ENCODE assay signal across 7 cellular contexts in the genomic region with DNA sequence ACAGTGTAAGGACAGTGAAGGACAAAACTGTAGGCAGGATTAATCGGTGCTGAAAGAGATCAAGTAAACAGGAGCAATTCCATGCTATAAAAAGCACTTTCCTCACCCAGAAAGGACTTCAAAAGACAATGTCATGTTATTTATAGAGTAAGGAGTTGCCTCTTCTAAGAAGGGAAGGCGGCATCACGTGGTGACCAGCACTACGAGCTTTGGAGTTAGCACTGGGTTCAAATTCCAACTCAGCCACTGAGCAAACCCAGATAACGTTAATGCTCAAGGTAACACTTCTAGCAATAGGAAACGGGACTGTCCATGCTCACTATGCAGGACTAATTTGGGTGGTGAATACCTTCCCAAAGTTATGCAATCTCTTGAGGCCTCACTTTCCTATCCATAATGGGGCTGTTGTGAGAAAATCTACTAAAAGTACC. TPM values are rescaled to one million over a fixed set of nuclear protein-coding genes. Genes with fewer than 3 reads are reported as not detected.
A peak's percentile ranks its signal among the peaks of the same experiment; 100 is the strongest.
DNase-seq lines count a peak whose midpoint lies in the region; ATAC-seq and TF ChIP-seq lines count a peak whose summit lies in the region.

No MANE protein-coding gene starts in this region.

- peak overlapping the region; percentile 70 for H2BK5ac ChIP-seq in IMR-90 (ENCODE audit: low read depth, low read length, poor library complexity, severe bottlenecking)

- peak overlapping the region; percentile 96 for H2AFZ ChIP-seq in IMR-90 (replicated peaks; ENCODE audit: low read length, poor library complexity)

- peak overlapping the region; percentile 20; the same call in 1 of the 2 replicates for H3K14ac ChIP-seq in IMR-90 (replicated peaks; ENCODE audit: low read depth, low read length)

- H3K56ac ChIP-seq in IMR-90 (ENCODE audit: extremely low read depth, insufficient read depth, low read length) = peak overlapping the region; percentile 93; the same call in 1 of the 2 replicates

- H3K18ac ChIP-seq in IMR-90 (ENCODE audit: low read depth, low read length) = peak overlapping the region; percentile 48; the same call in 1 of the 2 replicates

- H2AK5ac ChIP-seq in IMR-90 (ENCODE audit: low read depth, low read length) = no peak overlapping the region

- H3K4ac ChIP-seq in IMR-90 (ENCODE audit: low read depth, low read length) = peak overlapping the region; percentile 85

- H3K36me3 ChIP-seq in IMR-90 (ENCODE audit: control insufficient read depth, insufficient read depth, low read length) = no peaks in the 10 kb centered on the region
- no peaks in the 10 kb centered on the region for H3K36me3 ChIP-seq in stomach smooth muscle (ENCODE audit: control insufficient read depth in 2 of 2, insufficient read depth in 2 of 2, low read length in 2 of 2)

- H4K20me1 ChIP-seq in IMR-90 (ENCODE audit: insufficient read depth, low read length) = no peaks in the 10 kb centered on the region; the same call in 1 of the 2 replicates

- H3K9ac ChIP-seq in IMR-90 (ENCODE audit: low read depth, low read length) (peak overlapping the region; percentile 54), stomach smooth muscle (ENCODE audit: low read length in 2 of 2) (peak overlapping the region; percentile 43 to 61)

- no peak; the same call in 1 of the 2 replicates for ATAC-seq in IMR-90 (ENCODE audit: low read depth)

- H3K4me1 Mint-ChIP-seq in activated CD4-positive, alpha-beta memory T cell treated with anti-CD3 and anti-CD28 coated beads, Interleukin-2, amount 10 ng/mL, durations not matched to agents 7 days and 5 days = peaks cover 10% of the 10 kb centered on the region

- in situ Hi-C loops in IMR-90 (cut with MboI; ENCODE audit: low sequenced_read_pairs) = no loop called here

- H4K8ac ChIP-seq in IMR-90 (ENCODE audit: low read depth in 2 of 2, low read length in 2 of 2) = peak overlapping the region; percentile 81 to 92

- H4K5ac ChIP-seq in IMR-90 (ENCODE audit: low read depth, low read length) = peak overlapping the region; percentile 36

- no CpG with 5 or more reads among the region's 6 CpGs for WGBS in IMR-90 (ENCODE audit: extremely low coverage in 2 of 2, insufficient read length in 1 of 2), 2 experiments

- peak overlapping the region; percentile 69; the same call in 1 of the 2 replicates for H3K27ac ChIP-seq in IMR-90 (ENCODE audit: insufficient read depth, low read length)
- H3K27ac ChIP-seq in stomach smooth muscle (ENCODE audit: low read length) = peak overlapping the region; percentile 77

- peak overlapping the region; percentile 76 for H3K27ac Mint-ChIP-seq in activated CD4-positive, alpha-beta memory T cell treated with anti-CD3 and anti-CD28 coated beads, Interleukin-2, amount 10 ng/mL, durations not matched to agents 7 days and 5 days

- intact Hi-C loops in IMR-90 (cut with micrococcal nuclease) = loop anchor here (2.0 kb wide), 2 partner anchors 55 to 219 kb away; a partner anchor contains a TSS

- peak overlapping the region; percentile 96 for H3K4me2 ChIP-seq in IMR-90 (ENCODE audit: low read depth, low read length)

- no TSS peak for BruUV-seq in IMR-90 (replicated peaks; lab: Mats Ljungman, UMichigan)

- no peak for DNase-seq in IMR-90
- DNase-seq in activated CD4-positive, alpha-beta memory T cell treated with anti-CD3 and anti-CD28 coated beads, Interleukin-2, amount 10 ng/mL, durations not matched to agents 7 days and 5 days = no peak
- DNase-seq in NCI-H446 treated with DMSO at 0.1 percent for 48 hours (lab: John Stamatoyannopoulos, UW) = no peak
- DNase-seq in medulla oblongata (ENCODE audit: extremely low spot score) = no peak
- no peak for DNase-seq in CD1c-positive myeloid dendritic cell (ENCODE audit: extremely low spot score)

- H2BK20ac ChIP-seq in IMR-90 (ENCODE audit: low read depth, low read length) = no peak overlapping the region; the same call in 1 of the 2 replicates

- CTCF ChIA-PET in IMR-90 (lab: Yijun Ruan, JAX) = no interaction called here
- CTCF ChIA-PET in activated CD4-positive, alpha-beta memory T cell treated with anti-CD3 and anti-CD28 coated beads, Interleukin-2, amount 10 ng/mL, durations not matched to agents 7 days and 5 days (lab: Charles Lee) = no interaction called here

- no peak overlapping the region for H3K4me3 Mint-ChIP-seq in activated CD4-positive, alpha-beta memory T cell treated with anti-CD3 and anti-CD28 coated beads, Interleukin-2, amount 10 ng/mL, durations not matched to agents 7 days and 5 days

- no peaks in the 10 kb centered on the region for H3K36me3 Mint-ChIP-seq in activated CD4-positive, alpha-beta memory T cell treated with anti-CD3 and anti-CD28 coated beads, Interleukin-2, amount 10 ng/mL, durations not matched to agents 7 days and 5 days (ENCODE audit: low read depth)

- H3K27me3 ChIP-seq in IMR-90 (ENCODE audit: control insufficient read depth, insufficient read depth, low read length) = no peaks in the 10 kb centered on the region
- no peaks in the 10 kb centered on the region for H3K27me3 ChIP-seq in stomach smooth muscle (ENCODE audit: control insufficient read depth in 1 of 2, insufficient read depth in 2 of 2, low read length in 2 of 2)

- H3K4me3 ChIP-seq in IMR-90 (ENCODE audit: insufficient read depth, low read depth, low read length) (peak overlapping the region; percentile 58), iPS-18c (ENCODE audit: insufficient read depth, low read depth, low read length) (peak overlapping the region; percentile 91; the same call in 1 of the 2 replicates), stomach smooth muscle (ENCODE audit: low read length in 2 of 2) (peak overlapping the region; percentile 85 to 90)

- no peak for TF ChIP-seq RAD21 in IMR-90 (IDR thresholded peaks at IDR 0.05; ENCODE audit: low read length)

- peak overlapping the region; percentile 91 for H3K23ac ChIP-seq in IMR-90 (ENCODE audit: low read depth, low read length)

- TF ChIP-seq POLR2A in IMR-90 (IDR thresholded peaks at IDR 0.05; ENCODE audit: low read depth, low read length) = no peak

- H4K91ac ChIP-seq in IMR-90 (ENCODE audit: insufficient read depth, low read depth, low read length) = peak overlapping the region; percentile 82; the same call in 1 of the 2 replicates

- H2AK9ac ChIP-seq in IMR-90 (replicated peaks; ENCODE audit: low read depth, low read length, poor library complexity) = no peak overlapping the region

- dilution Hi-C loops in IMR-90 (cut with HindIII; ENCODE audit: low sequenced_read_pairs, unreplicated experiment) = no loop called here

- H3K27me3 Mint-ChIP-seq in activated CD4-positive, alpha-beta memory T cell treated with anti-CD3 and anti-CD28 coated beads, Interleukin-2, amount 10 ng/mL, durations not matched to agents 7 days and 5 days = peaks cover 9% of the 10 kb centered on the region

- H3K9me3 ChIP-seq in IMR-90 (ENCODE audit: control insufficient read depth, insufficient read depth, low read length) = no peaks in the 10 kb centered on the region
- H3K9me3 ChIP-seq in iPS-18c (ENCODE audit: control insufficient read depth, insufficient read depth, low read length) = no peaks in the 10 kb centered on the region
- no peaks in the 10 kb centered on the region for H3K9me3 ChIP-seq in stomach smooth muscle (ENCODE audit: control insufficient read depth in 2 of 2, low read length in 2 of 2)

- peaks cover 14 to 20% of the 10 kb centered on the region in 2 experiments for H3K79me1 ChIP-seq in IMR-90 (ENCODE audit: low read depth in 1 of 2, low read length in 2 of 2)

- H3K9me3 Mint-ChIP-seq in activated CD4-positive, alpha-beta memory T cell treated with anti-CD3 and anti-CD28 coated beads, Interleukin-2, amount 10 ng/mL, durations not matched to agents 7 days and 5 days = no peaks in the 10 kb centered on the region

- H3K9me1 ChIP-seq in IMR-90 (ENCODE audit: insufficient read depth, low read length) = no peaks in the 10 kb centered on the region

- peak overlapping the region; percentile 91; the same call in 2 of the 3 replicates for H2BK15ac ChIP-seq in IMR-90 (ENCODE audit: low read depth, low read length)

- POLR2A ChIA-PET in IMR-90 (lab: Charles Lee; ENCODE audit: unreplicated experiment) = no interaction called here
- POLR2A ChIA-PET in activated CD4-positive, alpha-beta memory T cell treated with anti-CD3 and anti-CD28 coated beads, Interleukin-2, amount 10 ng/mL, durations not matched to agents 7 days and 5 days (lab: Charles Lee) = interaction anchor here (2.1 kb wide), 1 partner anchor 56 kb away, joined by 8 read pairs; a partner anchor contains a TSS

- no peak for TF ChIP-seq CTCF in IMR-90 (conservative IDR thresholded peaks at IDR 0.05; ENCODE audit: low read depth, low read length)

- H2BK120ac ChIP-seq in IMR-90 (ENCODE audit: low read depth, low read length) = peak overlapping the region; percentile 87; the same call in 1 of the 2 replicates

- H3K4me1 ChIP-seq in IMR-90 (ENCODE audit: control insufficient read depth, insufficient read depth, low read length) (peaks cover 2% of the 10 kb centered on the region; the same call in 1 of the 2 replicates), stomach smooth muscle (ENCODE audit: control insufficient read depth, insufficient read depth, low read length) (peaks cover 8% of the 10 kb centered on the region)

TF ChIP-seq in IMR-90, 13 proteins besides CTCF, POLR2A, EP300 and RAD21 (continues in another document):
- TF ChIP-seq, protein P1, sequence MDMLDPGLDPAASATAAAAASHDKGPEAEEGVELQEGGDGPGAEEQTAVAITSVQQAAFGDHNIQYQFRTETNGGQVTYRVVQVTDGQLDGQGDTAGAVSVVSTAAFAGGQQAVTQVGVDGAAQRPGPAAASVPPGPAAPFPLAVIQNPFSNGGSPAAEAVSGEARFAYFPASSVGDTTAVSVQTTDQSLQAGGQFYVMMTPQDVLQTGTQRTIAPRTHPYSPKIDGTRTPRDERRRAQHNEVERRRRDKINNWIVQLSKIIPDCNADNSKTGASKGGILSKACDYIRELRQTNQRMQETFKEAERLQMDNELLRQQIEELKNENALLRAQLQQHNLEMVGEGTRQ (IDR thresholded peaks at IDR 0.05; ENCODE audit: low read depth, low read length) = peak; percentile 50; the same call in 1 of the 2 replicates
- TF ChIP-seq FOS (IDR thresholded peaks at IDR 0.05; ENCODE audit: low read depth, low read length) (no peak), RCOR1 (IDR thresholded peaks at IDR 0.05; ENCODE audit: insufficient replicate concordance, low read length) (no peak), CEBPB (IDR thresholded peaks at IDR 0.05; ENCODE audit: low read depth, low read length) (peak; percentile 44)

RNA-seq across cellular contexts. Expression of a gene that starts 0.7 kb away (rescaled TPM):
- 6.7 and 8.8 TPM in 2 replicates for total RNA-seq in IMR-90 (2012; rRNA removed)
- polyA plus RNA-seq in IMR-90 (2012; rRNA removed) = 3.0 TPM in 2 replicates
- polyA plus RNA-seq in IMR-90 (2012; cell fraction: cytosol; rRNA removed) = 0.77 and 0.88 TPM in 2 replicates
- polyA plus RNA-seq in IMR-90 (2012; cell fraction: nucleus; rRNA removed; ENCODE audit: low replicate concordance) = 0.70 and 2.1 TPM in 2 replicates
- total RNA-seq in activated CD4-positive, alpha-beta memory T cell treated with anti-CD3 and anti-CD28 coated beads, Interleukin-2, amount 10 ng/mL, durations not matched to agents 7 days and 5 days = 1 to 10 TPM; 4.7 to 6.1 TPM

RNA-seq across cellular contexts. Expression of a gene that starts 55.6 kb away (rescaled TPM):
- total RNA-seq in IMR-90 (2012; rRNA removed) = 16.1 and 23.5 TPM in 2 replicates
- polyA plus RNA-seq in IMR-90 (2012; rRNA removed) = 2.7 and 3.1 TPM in 2 replicates
- polyA plus RNA-seq in IMR-90 (2012; cell fraction: cytosol; rRNA removed) = 0.11 and 0.23 TPM in 2 replicates
- 0.35 and 2.2 TPM in 2 replicates for polyA plus RNA-seq in IMR-90 (2012; cell fraction: nucleus; rRNA removed; ENCODE audit: low replicate concordance)
- 10 to 100 TPM; 82.1 to 83.5 TPM for total RNA-seq in activated CD4-positive, alpha-beta memory T cell treated with anti-CD3 and anti-CD28 coated beads, Interleukin-2, amount 10 ng/mL, durations not matched to agents 7 days and 5 days
